ENCODE assay signal across 15 cellular contexts in genomic region chr4:17624821-17625220, GRCh38.
"Had no signal": no experiment of that assay in that cellular context is flagged by ENCODE, and none has a peak within 500 bp of the region (broad histone marks: within the 10 kb centered on the region; RNA-seq: fewer than 3 reads in every experiment).

No MANE protein-coding gene starts in this region.

- H3K9me3 ChIP-seq: ascending aorta, thoracic aorta, upper lobe of right lung had no signal

- H3K4me3 Mint-ChIP-seq: activated CD8-positive, alpha-beta T cell treated with anti-CD3 and anti-CD28 coated beads for 36 hours; activated naive CD4-positive, alpha-beta T cell treated with anti-CD3 and anti-CD28 coated beads for 36 hours; activated naive CD8-positive, alpha-beta T cell treated with anti-CD3 and anti-CD28 coated beads, Interleukin-2, amount 50 U/mL, for 24 hours; neural progenitor cell; WTC11 had no signal

- H3K4me1 ChIP-seq: ascending aorta, neural progenitor cell, upper lobe of right lung had no signal

- H3K27me3 Mint-ChIP-seq: activated CD8-positive, alpha-beta T cell treated with anti-CD3 and anti-CD28 coated beads for 36 hours; activated naive CD8-positive, alpha-beta T cell treated with anti-CD3 and anti-CD28 coated beads, Interleukin-2, amount 50 U/mL, for 24 hours had no signal

- H3K9me3 Mint-ChIP-seq: activated CD8-positive, alpha-beta T cell treated with anti-CD3 and anti-CD28 coated beads for 36 hours; activated naive CD4-positive, alpha-beta T cell treated with anti-CD3 and anti-CD28 coated beads for 36 hours; activated naive CD8-positive, alpha-beta T cell treated with anti-CD3 and anti-CD28 coated beads, Interleukin-2, amount 50 U/mL, for 24 hours; activated T-helper 2 cell treated with anti-CD3 and anti-CD28 coated beads, Interferon-gamma antibody, Interleukin-2, Interleukin-4, amounts not matched to agents 10 μg/mL and 5 μg/mL and 100 μg/mL, durations not matched to agents 14 hours and 24 hours and 36 hours; neural progenitor cell; WTC11 had no signal

- H3K27me3 ChIP-seq: ascending aorta, neural progenitor cell, upper lobe of right lung had no signal

- H3K4me3 ChIP-seq: ascending aorta, neural progenitor cell, thoracic aorta, upper lobe of right lung had no signal

- DNase-seq: activated CD4-positive, alpha-beta T cell treated with anti-CD3 and anti-CD28 coated beads for 4 hours; activated CD8-positive, alpha-beta T cell treated with anti-CD3 and anti-CD28 coated beads for 36 hours; activated naive CD4-positive, alpha-beta T cell treated with anti-CD3 and anti-CD28 coated beads for 36 hours; activated naive CD8-positive, alpha-beta T cell treated with anti-CD3 and anti-CD28 coated beads, Interleukin-2, amount 50 U/mL, for 24 hours; kidney glomerular epithelial cell; SIG-M5; stimulated activated CD4-positive, alpha-beta T cell treated with anti-CD3 and anti-CD28 coated beads, Interleukin-2, amount 100 ng/mL, for 48 hours; stimulated activated naive CD4-positive, alpha-beta T cell treated with Interleukin-2 at 50 U/mL for 16 hours; upper lobe of right lung had no signal

- H3K27ac ChIP-seq: ascending aorta, neural progenitor cell, thoracic aorta, upper lobe of right lung had no signal

- ATAC-seq: activated CD8-positive, alpha-beta T cell treated with anti-CD3 and anti-CD28 coated beads for 36 hours; activated naive CD8-positive, alpha-beta T cell treated with anti-CD3 and anti-CD28 coated beads, Interleukin-2, amount 50 U/mL, for 24 hours; esophagus mucosa; upper lobe of right lung; WTC11 had no signal

- H3K4me1 Mint-ChIP-seq: neural progenitor cell, WTC11 had no signal

- H3K27ac Mint-ChIP-seq: activated naive CD4-positive, alpha-beta T cell treated with anti-CD3 and anti-CD28 coated beads for 36 hours; activated naive CD8-positive, alpha-beta T cell treated with anti-CD3 and anti-CD28 coated beads, Interleukin-2, amount 50 U/mL, for 24 hours; activated T-helper 2 cell treated with anti-CD3 and anti-CD28 coated beads, Interferon-gamma antibody, Interleukin-2, Interleukin-4, amounts not matched to agents 10 μg/mL and 5 μg/mL and 100 μg/mL, durations not matched to agents 14 hours and 24 hours and 36 hours; neural progenitor cell; WTC11 had no signal
